ENCODE assay signal across 25 cellular contexts in the genomic region with DNA sequence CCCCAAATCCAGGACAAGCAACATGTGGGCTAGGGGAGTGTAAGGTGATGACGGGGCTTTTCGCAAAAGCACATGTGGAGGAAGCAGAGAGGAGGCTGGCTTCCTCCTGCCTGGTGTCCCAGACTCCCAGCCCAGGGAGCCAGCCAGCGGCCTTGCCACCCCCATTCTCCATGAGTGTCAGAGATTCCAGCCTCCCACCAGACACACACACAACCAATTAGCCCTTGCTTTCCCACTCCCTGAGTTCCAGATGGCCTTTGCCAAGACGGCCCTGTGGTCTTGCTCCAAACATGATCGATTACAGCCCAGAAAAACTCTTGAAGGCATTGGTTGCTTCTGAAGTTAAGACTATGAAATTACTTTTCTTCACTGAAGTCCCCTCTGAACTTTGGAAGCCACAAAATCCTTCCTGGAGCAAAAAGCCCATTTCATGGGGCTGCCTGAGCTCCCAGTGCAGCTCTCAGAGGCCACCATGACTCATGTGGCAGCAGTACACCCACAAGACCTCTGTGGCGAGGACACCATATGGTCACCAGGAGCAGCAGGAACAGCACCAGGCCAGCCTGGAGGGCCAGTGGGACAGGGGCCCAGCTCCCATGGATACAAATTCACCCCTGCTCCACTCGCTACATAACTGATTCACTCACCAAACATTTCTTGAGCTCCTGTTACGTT.
DNase-seq lines count a peak whose midpoint lies in the region; FAIRE-seq and TF ChIP-seq lines count a peak whose summit lies in the region.
"Had no signal": no experiment of that assay in that cellular context is flagged by ENCODE, and none has a peak within 500 bp of the region (broad histone marks: within the 10 kb centered on the region; RNA-seq: fewer than 3 reads in every experiment).

No MANE protein-coding gene starts in this region.

- H3K4me3 ChIP-seq in BJ (ENCODE audit: low read depth, low read length) (no peak overlapping the region), HFF-Myc (replicated peaks; ENCODE audit: low read depth, low read length) (no peak overlapping the region), astrocyte (ENCODE audit: insufficient read depth, low read depth, low read length) (no peak overlapping the region)
- H3K4me3 ChIP-seq: esophagus squamous epithelium, mucosa of descending colon had no signal

- H4K20me1 ChIP-seq in astrocyte (ENCODE audit: insufficient read depth, low read length) = no peaks in the 10 kb centered on the region

- no peak overlapping the region for H3K4me3 Mint-ChIP-seq in astrocyte (ENCODE audit: unreplicated experiment)
- H3K4me3 Mint-ChIP-seq: B cell had no signal

- no peak overlapping the region for H3K27ac Mint-ChIP-seq in astrocyte (ENCODE audit: unreplicated experiment)
- H3K27ac Mint-ChIP-seq: B cell had no signal

- H2AFZ ChIP-seq in astrocyte (ENCODE audit: low read depth, low read length) = peak overlapping the region; percentile 7

- FAIRE-seq in astrocyte (lab: Jason Lieb, UNC) = no peak
- FAIRE-seq: G401.6, GM12891 had no signal

- DNase-seq in BJ (ENCODE audit: low read depth) (peak; percentile 63), HFF-Myc (ENCODE audit: extremely low read depth, low read depth) (peak; percentile 94), astrocyte (ENCODE audit: low read depth) (peak; percentile 52), myocyte (ENCODE audit: low read depth) (peak; percentile 79), SIG-M5 treated with dmso at 0.1 percent for 504 hours (lab: John Stamatoyannopoulos, UW; ENCODE audit: unreplicated experiment) (no peak), OCI-M1 (lab: John Stamatoyannopoulos, UW) (no peak), NOMO-1 treated with DMSO at 0.1 percent for 48 hours (lab: John Stamatoyannopoulos, UW; ENCODE audit: unreplicated experiment) (no peak)
- DNase-seq in activated CD8-positive, alpha-beta memory T cell treated with anti-CD3 and anti-CD28 coated beads for 24 hours = no peak
- DNase-seq: activated CD4-positive, alpha-beta T cell treated with anti-CD3 and anti-CD28 coated beads, Interleukin-2, amount 50 U/mL, for 48 hours; activated naive CD4-positive, alpha-beta T cell; activated T-cell treated with anti-CD3 and anti-CD28 coated beads for 4 hours; effector memory CD4-positive, alpha-beta T cell; esophagus squamous epithelium; head of caudate nucleus; KG1; left ventricle myocardium superior; mucosa of descending colon; NCI-H1105; NCI-H2081 treated with DMSO at 0.1 percent for 48 hours; NCI-H510A; T-helper 1 cell; WERI-Rb-1 had no signal

- peaks cover 6% of the 10 kb centered on the region for H3K27me3 Mint-ChIP-seq in astrocyte (ENCODE audit: low read depth, unreplicated experiment)

- H3K4me1 ChIP-seq in astrocyte (ENCODE audit: insufficient read depth, low read length) = no peaks in the 10 kb centered on the region

- H3K36me3 ChIP-seq in BJ (ENCODE audit: control insufficient read depth, insufficient read depth, low read length) (no peaks in the 10 kb centered on the region), astrocyte (ENCODE audit: insufficient read depth, low read length) (no peaks in the 10 kb centered on the region)
- H3K36me3 ChIP-seq: esophagus squamous epithelium, WERI-Rb-1 had no signal

- POLR2A ChIA-PET in BJ (lab: Charles Lee) = no interaction called here

- H3K4me1 Mint-ChIP-seq in astrocyte (ENCODE audit: low read depth, unreplicated experiment) = peaks cover 19% of the 10 kb centered on the region
- H3K4me1 Mint-ChIP-seq: B cell had no signal

- CTCF ChIA-PET in BJ (lab: Yijun Ruan, JAX) = interaction anchor here (0.5 to 1.3 kb wide), 3 partner anchors 9 to 247 kb away, joined by 3 read pairs; no protein-coding TSS in a partner anchor

- H3K9ac ChIP-seq in astrocyte (ENCODE audit: low read length) = peak overlapping the region; percentile 15

- H3K9me3 ChIP-seq in astrocyte (ENCODE audit: insufficient read depth, low read depth, low read length) = no peaks in the 10 kb centered on the region
- H3K9me3 ChIP-seq: esophagus squamous epithelium, mucosa of descending colon had no signal

- peaks cover 6% of the 10 kb centered on the region for H3K9me3 Mint-ChIP-seq in astrocyte (ENCODE audit: unreplicated experiment)

- H3K79me2 ChIP-seq in astrocyte (ENCODE audit: insufficient read depth, low read length) = no peaks in the 10 kb centered on the region

- H3K36me3 Mint-ChIP-seq in astrocyte (ENCODE audit: low read depth, unreplicated experiment) = no peaks in the 10 kb centered on the region

- H3K27me3 ChIP-seq in BJ (ENCODE audit: control insufficient read depth, insufficient read depth, low read length) (no peaks in the 10 kb centered on the region), astrocyte (ENCODE audit: insufficient read depth, low read length) (no peaks in the 10 kb centered on the region)

- no peak for TF ChIP-seq CTCF in BJ (IDR thresholded peaks at IDR 0.05; ENCODE audit: insufficient read depth, low read depth, low read length)
- TF ChIP-seq CTCF in HFF-Myc (IDR thresholded peaks at IDR 0.05; ENCODE audit: low read depth, low read length, missing control alignments) = no peak
- TF ChIP-seq CTCF in astrocyte (IDR thresholded peaks at IDR 0.05; ENCODE audit: insufficient read depth, low read depth, low read length) = no peak

- peak overlapping the region; percentile 20 for H3K4me2 ChIP-seq in astrocyte (ENCODE audit: low read length)

- peak overlapping the region; percentile 48 for H3K27ac ChIP-seq in astrocyte (ENCODE audit: low read depth, low read length)
- H3K27ac ChIP-seq: WERI-Rb-1 had no signal

Comparison
In these comparisons a context has a peak if more than half of its experiments do, and no peak if none do; other contexts are left out.
1. DNase-seq: peak in BJ (single experiment), HFF-Myc (single experiment), astrocyte (single experiment) and myocyte (single experiment); none in activated CD8-positive, alpha-beta memory T cell treated with anti-CD3 and anti-CD28 coated beads for 24 hours (single experiment), SIG-M5 treated with dmso at 0.1 percent for 504 hours (single experiment), OCI-M1 (single experiment) and NOMO-1 treated with DMSO at 0.1 percent for 48 hours (single experiment).